Comparison of ENCODE assay signal across 23 cellular contexts in the genomic region with DNA sequence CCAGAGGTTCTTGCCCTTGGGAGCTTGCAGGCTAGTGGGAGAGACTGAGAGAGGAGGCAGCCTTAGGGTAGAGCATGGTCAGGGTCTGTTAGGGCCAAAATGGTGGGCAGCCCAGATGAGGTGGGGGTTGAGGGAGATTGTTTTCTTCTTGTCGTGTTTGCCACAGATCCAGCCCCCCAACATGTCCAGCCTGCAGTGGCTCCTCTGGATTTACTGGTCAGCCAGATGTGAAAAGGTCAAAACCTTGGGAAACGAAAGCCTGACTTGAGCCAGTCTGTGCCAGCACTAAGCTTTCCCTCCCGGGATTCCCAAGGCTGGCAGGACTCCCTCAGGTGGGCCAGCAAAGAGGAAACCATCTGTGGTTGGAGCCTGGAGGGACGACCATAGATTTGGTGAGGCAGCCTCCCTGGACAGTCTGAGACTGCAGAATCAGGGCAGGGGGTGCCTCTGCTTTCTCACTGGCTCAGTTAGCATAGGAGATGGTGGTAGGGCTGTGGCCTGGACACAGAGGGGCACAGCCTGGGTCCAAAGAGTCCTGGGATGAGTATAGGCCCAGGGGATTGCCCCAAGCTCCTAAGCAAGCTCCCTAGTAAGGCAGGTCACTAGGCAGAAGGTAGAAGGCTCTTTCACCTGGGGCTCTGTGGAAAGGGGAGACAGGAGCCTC. TPM values are rescaled to one million over a fixed set of nuclear protein-coding genes. Genes with fewer than 3 reads are reported as not detected.
"Had no signal": no experiment of that assay in that cellular context is flagged by ENCODE, and none has a peak within 500 bp of the region (broad histone marks: within the 10 kb centered on the region; RNA-seq: fewer than 3 reads in every experiment).

No MANE protein-coding gene starts in this region.

- DNase-seq: IMR-90, Karpas-422, KG1, MG63, NCI-H1092, NCI-H1436, NCI-H187, NCI-H2029, NCI-H2081 treated with DMSO at 0.1 percent for 48 hours, NCI-H2171, NCI-H226, NCI-H446, NCI-H510A, NCI-H524 treated with DMSO at 0.1 percent for 48 hours, NCI-H69, NCI-H774, SHP77, SK-N-SH, SW 1271 had no signal

- H3K4me3 ChIP-seq: MG63 had no signal

- H3K9me3 ChIP-seq: MG63, SK-N-SH had no signal

- H3K27ac ChIP-seq: RWPE1 had no signal

- ATAC-seq: HepG2 had no signal

- H3K27me3 ChIP-seq: MG63 had no signal

- H3K36me3 ChIP-seq: MG63 had no signal

RNA-seq across cellular contexts. Expression of a gene that starts 51.2 kb away (rescaled TPM):
- total RNA-seq: HepG2, HT1080, IMR-90, SK-MEL-5 had no signal
- polyA plus RNA-seq: HepG2, IMR-90, SK-N-SH had no signal
